ENCODE assay signal across 1 cellular context in genomic region chr16:714558-715447, GRCh38.
TF ChIP-seq lines count a peak whose summit lies in the region.

TSS of gene METRN (plus strand) at chr16:715118. CDS start at chr16:715290, 172 bp downstream.

TF ChIP-seq in K562, 482 proteins besides CTCF, POLR2A, EP300 and RAD21 (continued from another document and continues in another):
- TF ChIP-seq ARID4B (CRISPR knock-in tag; IDR thresholded peaks at IDR 0.05), result no peak
- no peak for TF ChIP-seq SNAPC5 (CRISPR knock-in tag; IDR thresholded peaks at IDR 0.05)
- TF ChIP-seq ZNF253 (CRISPR knock-in tag; conservative IDR thresholded peaks at IDR 0.05), result no peak
- peak; percentile 37 for TF ChIP-seq CTBP1 (IDR thresholded peaks at IDR 0.05; ENCODE audit: borderline replicate concordance)
- no peak for TF ChIP-seq AFF4 (CRISPR knock-in tag; IDR thresholded peaks at IDR 0.05)
- no peak for TF ChIP-seq KDM5B (IDR thresholded peaks at IDR 0.05; ENCODE audit: insufficient replicate concordance, low read depth, low read length)
- no peak for TF ChIP-seq ARID3B (CRISPR knock-in tag; IDR thresholded peaks at IDR 0.05; ENCODE audit: borderline replicate concordance)
- no peak for TF ChIP-seq SRF (CRISPR knock-in tag; IDR thresholded peaks at IDR 0.05)
- TF ChIP-seq POLR2G (IDR thresholded peaks at IDR 0.05; ENCODE audit: low read depth, low read length), result peak; percentile 71
- TF ChIP-seq TFAP4 (CRISPR knock-in tag; IDR thresholded peaks at IDR 0.05; ENCODE audit: borderline replicate concordance), result peak; percentile 17; the same call in 1 of the 2 replicates
- TF ChIP-seq ID3 (CRISPR knock-in tag; IDR thresholded peaks at IDR 0.05), result no peak
- no peak for TF ChIP-seq ID3 (tag; IDR thresholded peaks at IDR 0.05)
- no peak for TF ChIP-seq RBM22 (IDR thresholded peaks at IDR 0.05; ENCODE audit: low read depth, low read length, poor library complexity, severe bottlenecking)
- peak; percentile 95 for TF ChIP-seq RBM25 (IDR thresholded peaks at IDR 0.05; ENCODE audit: low read depth, low read length, severe bottlenecking)
- TF ChIP-seq BCOR (IDR thresholded peaks at IDR 0.05), result no peak
- no peak for TF ChIP-seq E2F5 (CRISPR knock-in tag; IDR thresholded peaks at IDR 0.05)
- TF ChIP-seq MTA3 (IDR thresholded peaks at IDR 0.05; ENCODE audit: borderline replicate concordance), result 0 out of 2 replicates have a peak, but pooled peaks have one; percentile 15
- no peak for TF ChIP-seq ZNF134 (CRISPR knock-in tag; conservative IDR thresholded peaks at IDR 0.05)
- TF ChIP-seq ETV1 (tag; conservative IDR thresholded peaks at IDR 0.05; ENCODE audit: low read depth), result no peak
- no peak for TF ChIP-seq HMG20A (CRISPR knock-in tag; conservative IDR thresholded peaks at IDR 0.05)
- TF ChIP-seq ZFP36 (IDR thresholded peaks at IDR 0.05; ENCODE audit: low read depth, low read length, partially characterized antibody), result no peak
- no peak for TF ChIP-seq ZBTB49 (CRISPR knock-in tag; IDR thresholded peaks at IDR 0.05; ENCODE audit: borderline replicate concordance)
- no peak for TF ChIP-seq SMC3 (conservative IDR thresholded peaks at IDR 0.05; ENCODE audit: insufficient read depth, low read depth, low read length)
- no peak for TF ChIP-seq NFE2 (IDR thresholded peaks at IDR 0.05; ENCODE audit: low read depth)
- TF ChIP-seq RAD51 (IDR thresholded peaks at IDR 0.05; ENCODE audit: borderline replicate concordance, low read depth), result no peak
- TF ChIP-seq PCBP1 (IDR thresholded peaks at IDR 0.05; ENCODE audit: low read depth, low read length, poor library complexity, severe bottlenecking), result peak; percentile 60
- no peak for TF ChIP-seq POLR2B (IDR thresholded peaks at IDR 0.05; ENCODE audit: low read depth, partially characterized antibody)
- no peak for TF ChIP-seq ARID2 (IDR thresholded peaks at IDR 0.05)
- TF ChIP-seq MCM5 (IDR thresholded peaks at IDR 0.05; ENCODE audit: low read depth), result no peak
- peak; percentile 64 for TF ChIP-seq FOS (IDR thresholded peaks at IDR 0.05; ENCODE audit: extremely low read depth, insufficient read length)
- TF ChIP-seq HMBOX1 (IDR thresholded peaks at IDR 0.05), result no peak
- no peak for TF ChIP-seq EP400 (IDR thresholded peaks at IDR 0.05)
- peak; percentile 95 for TF ChIP-seq ZBTB33 (CRISPR knock-in tag; IDR thresholded peaks at IDR 0.05)
- TF ChIP-seq ZKSCAN3 (CRISPR knock-in tag; IDR thresholded peaks at IDR 0.05), result no peak
